Comparison of ENCODE assay signal across 1 cellular context in the genomic region with DNA sequence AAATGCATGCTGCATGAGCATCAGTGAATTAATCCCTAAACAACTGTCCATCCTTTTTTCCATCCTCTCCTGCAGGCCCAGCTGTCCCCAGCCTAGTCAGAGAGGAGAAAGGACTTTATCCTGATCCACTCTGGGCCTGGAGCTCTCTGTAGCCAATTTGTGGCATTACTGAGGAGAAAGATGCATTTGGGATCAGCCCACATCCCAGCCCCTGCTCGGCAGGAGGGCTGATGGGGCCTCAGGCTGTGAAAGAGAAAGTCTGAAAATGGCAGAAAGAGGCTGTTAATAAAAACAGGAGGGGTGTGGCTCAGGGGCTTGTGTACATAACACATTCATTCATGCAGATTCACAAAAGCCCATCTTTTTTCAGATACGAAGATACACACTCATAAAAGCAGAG.
TF ChIP-seq lines count a peak whose summit lies in the region.

No MANE protein-coding gene starts in this region.

TF ChIP-seq in WTC11, 78 proteins besides CTCF, POLR2A, EP300 and RAD21 (continued from another document):
- TF ChIP-seq, protein P1, sequence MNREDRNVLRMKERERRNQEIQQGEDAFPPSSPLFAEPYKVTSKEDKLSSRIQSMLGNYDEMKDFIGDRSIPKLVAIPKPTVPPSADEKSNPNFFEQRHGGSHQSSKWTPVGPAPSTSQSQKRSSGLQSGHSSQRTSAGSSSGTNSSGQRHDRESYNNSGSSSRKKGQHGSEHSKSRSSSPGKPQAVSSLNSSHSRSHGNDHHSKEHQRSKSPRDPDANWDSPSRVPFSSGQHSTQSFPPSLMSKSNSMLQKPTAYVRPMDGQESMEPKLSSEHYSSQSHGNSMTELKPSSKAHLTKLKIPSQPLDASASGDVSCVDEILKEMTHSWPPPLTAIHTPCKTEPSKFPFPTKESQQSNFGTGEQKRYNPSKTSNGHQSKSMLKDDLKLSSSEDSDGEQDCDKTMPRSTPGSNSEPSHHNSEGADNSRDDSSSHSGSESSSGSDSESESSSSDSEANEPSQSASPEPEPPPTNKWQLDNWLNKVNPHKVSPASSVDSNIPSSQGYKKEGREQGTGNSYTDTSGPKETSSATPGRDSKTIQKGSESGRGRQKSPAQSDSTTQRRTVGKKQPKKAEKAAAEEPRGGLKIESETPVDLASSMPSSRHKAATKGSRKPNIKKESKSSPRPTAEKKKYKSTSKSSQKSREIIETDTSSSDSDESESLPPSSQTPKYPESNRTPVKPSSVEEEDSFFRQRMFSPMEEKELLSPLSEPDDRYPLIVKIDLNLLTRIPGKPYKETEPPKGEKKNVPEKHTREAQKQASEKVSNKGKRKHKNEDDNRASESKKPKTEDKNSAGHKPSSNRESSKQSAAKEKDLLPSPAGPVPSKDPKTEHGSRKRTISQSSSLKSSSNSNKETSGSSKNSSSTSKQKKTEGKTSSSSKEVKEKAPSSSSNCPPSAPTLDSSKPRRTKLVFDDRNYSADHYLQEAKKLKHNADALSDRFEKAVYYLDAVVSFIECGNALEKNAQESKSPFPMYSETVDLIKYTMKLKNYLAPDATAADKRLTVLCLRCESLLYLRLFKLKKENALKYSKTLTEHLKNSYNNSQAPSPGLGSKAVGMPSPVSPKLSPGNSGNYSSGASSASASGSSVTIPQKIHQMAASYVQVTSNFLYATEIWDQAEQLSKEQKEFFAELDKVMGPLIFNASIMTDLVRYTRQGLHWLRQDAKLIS (CRISPR knock-in tag; IDR thresholded peaks at IDR 0.05; ENCODE audit: borderline replicate concordance), result no peak
- TF ChIP-seq ZBTB21 (CRISPR knock-in tag; IDR thresholded peaks at IDR 0.05; ENCODE audit: borderline replicate concordance) (no peak), ESRRA (CRISPR knock-in tag; IDR thresholded peaks at IDR 0.05; ENCODE audit: borderline replicate concordance) (no peak), CREM (CRISPR knock-in tag; IDR thresholded peaks at IDR 0.05) (no peak), ZNF396 (CRISPR knock-in tag; IDR thresholded peaks at IDR 0.05; ENCODE audit: borderline replicate concordance) (no peak), CREB1 (CRISPR knock-in tag; IDR thresholded peaks at IDR 0.05) (no peak), ZNF263 (CRISPR knock-in tag; IDR thresholded peaks at IDR 0.05; ENCODE audit: low read depth) (no peak)
- TF ChIP-seq, protein P2, sequence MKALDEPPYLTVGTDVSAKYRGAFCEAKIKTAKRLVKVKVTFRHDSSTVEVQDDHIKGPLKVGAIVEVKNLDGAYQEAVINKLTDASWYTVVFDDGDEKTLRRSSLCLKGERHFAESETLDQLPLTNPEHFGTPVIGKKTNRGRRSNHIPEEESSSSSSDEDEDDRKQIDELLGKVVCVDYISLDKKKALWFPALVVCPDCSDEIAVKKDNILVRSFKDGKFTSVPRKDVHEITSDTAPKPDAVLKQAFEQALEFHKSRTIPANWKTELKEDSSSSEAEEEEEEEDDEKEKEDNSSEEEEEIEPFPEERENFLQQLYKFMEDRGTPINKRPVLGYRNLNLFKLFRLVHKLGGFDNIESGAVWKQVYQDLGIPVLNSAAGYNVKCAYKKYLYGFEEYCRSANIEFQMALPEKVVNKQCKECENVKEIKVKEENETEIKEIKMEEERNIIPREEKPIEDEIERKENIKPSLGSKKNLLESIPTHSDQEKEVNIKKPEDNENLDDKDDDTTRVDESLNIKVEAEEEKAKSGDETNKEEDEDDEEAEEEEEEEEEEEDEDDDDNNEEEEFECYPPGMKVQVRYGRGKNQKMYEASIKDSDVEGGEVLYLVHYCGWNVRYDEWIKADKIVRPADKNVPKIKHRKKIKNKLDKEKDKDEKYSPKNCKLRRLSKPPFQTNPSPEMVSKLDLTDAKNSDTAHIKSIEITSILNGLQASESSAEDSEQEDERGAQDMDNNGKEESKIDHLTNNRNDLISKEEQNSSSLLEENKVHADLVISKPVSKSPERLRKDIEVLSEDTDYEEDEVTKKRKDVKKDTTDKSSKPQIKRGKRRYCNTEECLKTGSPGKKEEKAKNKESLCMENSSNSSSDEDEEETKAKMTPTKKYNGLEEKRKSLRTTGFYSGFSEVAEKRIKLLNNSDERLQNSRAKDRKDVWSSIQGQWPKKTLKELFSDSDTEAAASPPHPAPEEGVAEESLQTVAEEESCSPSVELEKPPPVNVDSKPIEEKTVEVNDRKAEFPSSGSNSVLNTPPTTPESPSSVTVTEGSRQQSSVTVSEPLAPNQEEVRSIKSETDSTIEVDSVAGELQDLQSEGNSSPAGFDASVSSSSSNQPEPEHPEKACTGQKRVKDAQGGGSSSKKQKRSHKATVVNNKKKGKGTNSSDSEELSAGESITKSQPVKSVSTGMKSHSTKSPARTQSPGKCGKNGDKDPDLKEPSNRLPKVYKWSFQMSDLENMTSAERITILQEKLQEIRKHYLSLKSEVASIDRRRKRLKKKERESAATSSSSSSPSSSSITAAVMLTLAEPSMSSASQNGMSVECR (CRISPR knock-in tag; IDR thresholded peaks at IDR 0.05; ENCODE audit: borderline replicate concordance), result no peak
- TF ChIP-seq, protein P3, sequence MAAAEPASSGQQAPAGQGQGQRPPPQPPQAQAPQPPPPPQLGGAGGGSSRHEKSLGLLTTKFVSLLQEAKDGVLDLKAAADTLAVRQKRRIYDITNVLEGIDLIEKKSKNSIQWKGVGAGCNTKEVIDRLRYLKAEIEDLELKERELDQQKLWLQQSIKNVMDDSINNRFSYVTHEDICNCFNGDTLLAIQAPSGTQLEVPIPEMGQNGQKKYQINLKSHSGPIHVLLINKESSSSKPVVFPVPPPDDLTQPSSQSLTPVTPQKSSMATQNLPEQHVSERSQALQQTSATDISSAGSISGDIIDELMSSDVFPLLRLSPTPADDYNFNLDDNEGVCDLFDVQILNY (CRISPR knock-in tag; IDR thresholded peaks at IDR 0.05), result no peak
- TF ChIP-seq, protein P4, sequence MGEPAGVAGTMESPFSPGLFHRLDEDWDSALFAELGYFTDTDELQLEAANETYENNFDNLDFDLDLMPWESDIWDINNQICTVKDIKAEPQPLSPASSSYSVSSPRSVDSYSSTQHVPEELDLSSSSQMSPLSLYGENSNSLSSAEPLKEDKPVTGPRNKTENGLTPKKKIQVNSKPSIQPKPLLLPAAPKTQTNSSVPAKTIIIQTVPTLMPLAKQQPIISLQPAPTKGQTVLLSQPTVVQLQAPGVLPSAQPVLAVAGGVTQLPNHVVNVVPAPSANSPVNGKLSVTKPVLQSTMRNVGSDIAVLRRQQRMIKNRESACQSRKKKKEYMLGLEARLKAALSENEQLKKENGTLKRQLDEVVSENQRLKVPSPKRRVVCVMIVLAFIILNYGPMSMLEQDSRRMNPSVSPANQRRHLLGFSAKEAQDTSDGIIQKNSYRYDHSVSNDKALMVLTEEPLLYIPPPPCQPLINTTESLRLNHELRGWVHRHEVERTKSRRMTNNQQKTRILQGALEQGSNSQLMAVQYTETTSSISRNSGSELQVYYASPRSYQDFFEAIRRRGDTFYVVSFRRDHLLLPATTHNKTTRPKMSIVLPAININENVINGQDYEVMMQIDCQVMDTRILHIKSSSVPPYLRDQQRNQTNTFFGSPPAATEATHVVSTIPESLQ (CRISPR knock-in tag; IDR thresholded peaks at IDR 0.05), result no peak
- TF ChIP-seq, protein P5, sequence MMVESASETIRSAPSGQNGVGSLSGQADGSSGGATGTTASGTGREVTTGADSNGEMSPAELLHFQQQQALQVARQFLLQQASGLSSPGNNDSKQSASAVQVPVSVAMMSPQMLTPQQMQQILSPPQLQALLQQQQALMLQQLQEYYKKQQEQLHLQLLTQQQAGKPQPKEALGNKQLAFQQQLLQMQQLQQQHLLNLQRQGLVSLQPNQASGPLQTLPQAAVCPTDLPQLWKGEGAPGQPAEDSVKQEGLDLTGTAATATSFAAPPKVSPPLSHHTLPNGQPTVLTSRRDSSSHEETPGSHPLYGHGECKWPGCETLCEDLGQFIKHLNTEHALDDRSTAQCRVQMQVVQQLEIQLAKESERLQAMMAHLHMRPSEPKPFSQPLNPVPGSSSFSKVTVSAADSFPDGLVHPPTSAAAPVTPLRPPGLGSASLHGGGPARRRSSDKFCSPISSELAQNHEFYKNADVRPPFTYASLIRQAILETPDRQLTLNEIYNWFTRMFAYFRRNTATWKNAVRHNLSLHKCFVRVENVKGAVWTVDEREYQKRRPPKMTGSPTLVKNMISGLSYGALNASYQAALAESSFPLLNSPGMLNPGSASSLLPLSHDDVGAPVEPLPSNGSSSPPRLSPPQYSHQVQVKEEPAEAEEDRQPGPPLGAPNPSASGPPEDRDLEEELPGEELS (CRISPR knock-in tag; IDR thresholded peaks at IDR 0.05), result no peak
